Comparison of ENCODE assay signal across 8 cellular contexts in the genomic region with DNA sequence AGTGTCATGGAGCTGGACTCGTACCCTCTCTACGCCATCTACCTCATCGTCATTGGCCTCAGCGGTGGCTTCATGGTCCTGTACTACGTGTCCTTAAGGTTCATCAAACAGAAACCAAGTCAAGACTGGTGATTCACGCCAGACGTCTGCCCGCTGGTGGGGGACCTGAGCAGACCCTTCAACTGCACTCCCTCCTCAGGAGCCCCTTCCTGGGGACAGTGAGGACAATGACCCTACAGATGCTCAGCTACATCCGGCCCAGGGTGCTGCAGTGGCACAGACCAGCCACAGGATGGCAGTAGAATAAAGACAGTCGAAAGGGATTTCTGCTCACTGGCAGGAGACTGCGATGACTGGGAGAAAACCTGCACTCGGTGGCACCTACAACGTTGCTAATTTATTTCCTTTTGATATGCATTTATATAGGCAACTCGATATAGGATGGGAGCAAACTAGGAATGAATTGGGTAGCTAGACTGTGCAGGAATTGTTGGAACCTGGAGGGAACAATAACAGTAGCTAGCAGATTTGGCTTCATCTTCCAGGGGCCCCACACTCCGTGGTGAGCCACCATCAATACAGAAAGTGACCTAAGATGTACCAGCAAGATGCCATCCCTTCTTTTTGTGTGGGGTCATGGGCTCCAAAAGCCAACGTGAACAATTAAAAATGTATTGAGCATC. TPM values are rescaled to one million over a fixed set of nuclear protein-coding genes. Genes with fewer than 3 reads are reported as not detected.
A peak's percentile ranks its signal among the peaks of the same experiment; 100 is the strongest.
DNase-seq lines count a peak whose midpoint lies in the region; ATAC-seq and TF ChIP-seq lines count a peak whose summit lies in the region.

No MANE protein-coding gene starts in this region.

- H3K4me1 Mint-ChIP-seq in T-helper 17 cell, result peaks cover 20% of the 10 kb centered on the region

- H3K9me3 ChIP-seq in T-helper 17 cell (ENCODE audit: control insufficient read depth, low read length, poor library complexity, severe bottlenecking) (no peaks in the 10 kb centered on the region), gastrocnemius medialis (no peaks in the 10 kb centered on the region)

- H3K4me1 ChIP-seq in gastrocnemius medialis, result no peaks in the 10 kb centered on the region

- DNase-seq in EH (ENCODE audit: low read depth), result peak; percentile 65
- peak; percentile 52 for DNase-seq in HCEC 1CT
- peak; percentile 58 for DNase-seq in NCI-H1417 treated with DMSO at 0.1 percent for 48 hours (lab: John Stamatoyannopoulos, UW)
- peak; percentile 17 to 49 (median 25) for DNase-seq in T-helper 17 cell
- peak in 38 of 56 donors; percentile 5 to 80 (median 38) for DNase-seq in amygdala (lab: John Stamatoyannopoulos, UW)
- DNase-seq in hepatic stellate cell (ENCODE audit: low spot score), result peak; percentile 79
- DNase-seq in gastrocnemius medialis, result peak in 1 of 2 donors; percentile 22

- H3K36me3 Mint-ChIP-seq in T-helper 17 cell (ENCODE audit: low read depth), result no peaks in the 10 kb centered on the region

- H3K36me3 ChIP-seq in gastrocnemius medialis, result no peaks in the 10 kb centered on the region

- H3K4me3 ChIP-seq in gastrocnemius medialis, result no peak overlapping the region

- intact Hi-C loops in gastrocnemius medialis (cut with DNase I; ENCODE audit: low total_unique reads), result no loop called here

- H3K27me3 Mint-ChIP-seq in T-helper 17 cell, result peaks cover 44% of the 10 kb centered on the region

- H3K4me3 Mint-ChIP-seq in T-helper 17 cell, result no peak overlapping the region

- H3K27ac ChIP-seq in gastrocnemius medialis, result no peak overlapping the region

- in situ Hi-C loops in gastrocnemius medialis (cut with MboI; ENCODE audit: low sequenced_read_pairs in 4 of 4), result no loop called here

- TF ChIP-seq CTCF in gastrocnemius medialis (IDR thresholded peaks at IDR 0.05 in 4 of 5, conservative IDR thresholded peaks at IDR 0.05 in 1 of 5), result peak; percentile 43 to 74 (median 61)

- no peak overlapping the region for H3K27ac Mint-ChIP-seq in T-helper 17 cell

- no peak for TF ChIP-seq POLR2A in gastrocnemius medialis (IDR thresholded peaks at IDR 0.05)

- ATAC-seq in T-helper 17 cell (peak; percentile 86), gastrocnemius medialis (peak in 1 of 2 donors; percentile 69), GM21390 (IDR thresholded peaks at IDR 0.05; ENCODE audit: unreplicated experiment) (no peak)

- H3K27me3 ChIP-seq in gastrocnemius medialis, result no peaks in the 10 kb centered on the region

RNA-seq across cellular contexts. Expression of a gene that starts 39.2 kb away (rescaled TPM):
- total RNA-seq in T-helper 17 cell, result not detected
- under 1 TPM in 1 of 4 donors, not detected in 3; 0.07 TPM for total RNA-seq in gastrocnemius medialis

RNA-seq across cellular contexts. Expression of a gene that starts 39.3 kb away (rescaled TPM):
- total RNA-seq in T-helper 17 cell (not detected), gastrocnemius medialis (not detected)
